In genomic region chr14:70821581-70821915, GRCh38 we compare ENCODE assay signal across 8 cellular contexts. TPM values are rescaled to one million over a fixed set of nuclear protein-coding genes. Genes with fewer than 3 reads are reported as not detected.
DNase-seq lines count a peak whose midpoint lies in the region; ATAC-seq and TF ChIP-seq lines count a peak whose summit lies in the region.

No MANE protein-coding gene starts in this region.

- H3K9me3 Mint-ChIP-seq in T-cell, result no peaks in the 10 kb centered on the region

- H3K27ac Mint-ChIP-seq in T-cell, result no peak overlapping the region

- H3K27me3 Mint-ChIP-seq in T-cell, result peaks cover 18 to 19% of the 10 kb centered on the region in 2 donors

- peaks cover 16 to 17% (median 16%) of the 10 kb centered on the region in 3 donors for H3K4me1 Mint-ChIP-seq in T-cell

- intact Hi-C loops in sciatic nerve (cut with DNase I), result no loop called here

- TF ChIP-seq CTCF in GM12865 (IDR thresholded peaks at IDR 0.05; ENCODE audit: insufficient read depth, low read depth, low read length, missing control alignments) (no peak), foreskin fibroblast (IDR thresholded peaks at IDR 0.05; ENCODE audit: low read depth, low read length) (no peak), GM10248 (IDR thresholded peaks at IDR 0.05; ENCODE audit: control extremely low read depth, extremely low read depth, low read depth, missing control alignments) (no peak)

- H3K4me3 ChIP-seq in GM12865 (ENCODE audit: low read depth, low read length) (peak overlapping the region; percentile 71), foreskin fibroblast (ENCODE audit: low read depth in 1 of 2, low read length in 2 of 2) (peak overlapping the region; percentile 66 to 71)

- no peaks in the 10 kb centered on the region for H3K36me3 Mint-ChIP-seq in T-cell

- ATAC-seq in T-cell (replicated peaks in 1 of 4) (peak in 3 of 4 experiments; percentile 2 to 23 (median 22)), sciatic nerve (peak; percentile 3), HG03439 (IDR thresholded peaks at IDR 0.05; ENCODE audit: unreplicated experiment) (no peak)

- POLR2A ChIA-PET in T-cell (lab: Charles Lee) (interaction anchor here (0.6 to 0.7 kb wide), 2 partner anchors 427 to 1180 kb away, joined by 4 to 8 read pairs; no protein-coding TSS in a partner anchor), GM10248 (lab: Yijun Ruan, JAX) (no interaction called here)

- no peak for DNase-seq in GM12865 (ENCODE audit: low read depth)
- DNase-seq in T-cell, result peak in 1 of 34 experiments; percentile 6
- no peak for DNase-seq in foreskin fibroblast
- no peak for DNase-seq in sciatic nerve (ENCODE audit: low spot score)
- DNase-seq in AG20443 (ENCODE audit: low spot score), result no peak
- no peak for DNase-seq in GM10248 (ENCODE audit: extremely low spot score)
- no peak for DNase-seq in NCI-H82 treated with DMSO at 0.1 percent for 48 hours (lab: John Stamatoyannopoulos, UW; ENCODE audit: unreplicated experiment)

- peak overlapping the region; percentile 77 to 84 (median 80) for H3K4me3 Mint-ChIP-seq in T-cell

- CTCF ChIA-PET in T-cell (lab: Charles Lee), result interaction anchor here (0.7 to 1.5 kb wide), 3 partner anchors 50 to 616 kb away, joined by 3 to 7 read pairs (median 6); no protein-coding TSS in a partner anchor
- CTCF ChIA-PET in GM10248 (lab: Yijun Ruan, JAX), result interaction anchor here (0.9 to 6.3 kb wide), 6 partner anchors 8 to 734 kb away, joined by 3 to 81 read pairs (median 4); no protein-coding TSS in a partner anchor

RNA-seq across cellular contexts. Expression of gene MAP3K9, which starts 12.2 kb away (rescaled TPM):
- total RNA-seq in T-cell, result 1 to 10 TPM; 4.8 to 7.0 (median 6.6) TPM
- total RNA-seq in sciatic nerve, result 0.36 TPM
